Comparison of ENCODE assay signal across 8 cellular contexts in genomic region chr11:65781152-65781961, GRCh38. TPM values are rescaled to one million over a fixed set of nuclear protein-coding genes. Genes with fewer than 3 reads are reported as not detected.
DNase-seq lines count a peak whose midpoint lies in the region; ATAC-seq and TF ChIP-seq lines count a peak whose summit lies in the region.

No MANE protein-coding gene starts in this region.

- H3K27ac Mint-ChIP-seq in activated B cell treated with CpG ODN at 0.5 μM for 24 hours: no peak overlapping the region

- H3K9me3 ChIP-seq in BE2C: no peaks in the 10 kb centered on the region

- POLR2A ChIA-PET in activated B cell treated with CpG ODN at 0.5 μM for 24 hours (lab: Charles Lee): interaction anchor here (0.9 to 2.9 kb wide), 9 partner anchors 10 to 156 kb away, joined by 3 to 46 read pairs (median 8); partner anchors contain the start of genes CFL1, KAT5, MUS81 and SIPA1

- intact Hi-C loops in activated B cell treated with CpG ODN at 0.5 μM for 24 hours (cut with micrococcal nuclease) (loop anchor here (2.0 kb wide), 3 partner anchors 61 to 107 kb away; partner anchors contain the start of genes CFL1, FIBP and RNASEH2C), left cardiac atrium (cut with DNase I) (loop anchor here in 1 of 2 donors (5.0 kb wide), 1 partner anchor 36 kb away; no protein-coding TSS in a partner anchor), sciatic nerve (cut with DNase I) (no loop called here)

- H3K36me3 Mint-ChIP-seq in activated B cell treated with CpG ODN at 0.5 μM for 24 hours (ENCODE audit: low read depth): peaks cover 15% of the 10 kb centered on the region

- CTCF ChIA-PET in activated B cell treated with CpG ODN at 0.5 μM for 24 hours (lab: Charles Lee): interaction anchor here (1.1 to 4.9 kb wide), 13 partner anchors 7 to 210 kb away, joined by 3 to 62 read pairs (median 7); partner anchors contain the start of genes CCDC85B, KAT5 and SNX32

- no peaks in the 10 kb centered on the region for H3K4me1 ChIP-seq in BE2C

- H3K27me3 ChIP-seq in BE2C: peaks cover 26% of the 10 kb centered on the region

- peaks cover 17% of the 10 kb centered on the region for H3K4me1 Mint-ChIP-seq in activated B cell treated with CpG ODN at 0.5 μM for 24 hours

- DNase-seq in BE2C: peak; percentile 52
- DNase-seq in activated B cell treated with CpG ODN at 0.5 μM for 24 hours: no peak
- DNase-seq in left cardiac atrium: peak; percentile 47
- peak; percentile 72 for DNase-seq in sciatic nerve (ENCODE audit: low spot score)
- no peak for DNase-seq in NCI-H2081 treated with DMSO at 0.1 percent for 48 hours (lab: John Stamatoyannopoulos, UW)
- DNase-seq in DMS79 treated with DMSO at 0.1 percent for 48 hours (lab: John Stamatoyannopoulos, UW): no peak

- TF ChIP-seq CTCF in BE2C (IDR thresholded peaks at IDR 0.05; ENCODE audit: low read depth, low read length) (no peak), activated B cell treated with CpG ODN at 0.5 μM for 24 hours (IDR thresholded peaks at IDR 0.05) (no peak)

- peak; percentile 39 for ATAC-seq in GM18502 (IDR thresholded peaks at IDR 0.05; ENCODE audit: poor library complexity, unreplicated experiment)
- ATAC-seq in HG03095 (IDR thresholded peaks at IDR 0.05; ENCODE audit: unreplicated experiment): peak; percentile 19
- peak; percentile 58 for ATAC-seq in activated B cell treated with CpG ODN at 0.5 μM for 24 hours (ENCODE audit: low read depth)
- ATAC-seq in left cardiac atrium: peak; percentile 25 to 38
- peak; percentile 55 for ATAC-seq in sciatic nerve

- H3K9me3 Mint-ChIP-seq in activated B cell treated with CpG ODN at 0.5 μM for 24 hours: no peaks in the 10 kb centered on the region

- H3K27me3 Mint-ChIP-seq in activated B cell treated with CpG ODN at 0.5 μM for 24 hours: no peaks in the 10 kb centered on the region

- peak overlapping the region; percentile 78 for H3K4me3 Mint-ChIP-seq in activated B cell treated with CpG ODN at 0.5 μM for 24 hours

- peak overlapping the region; percentile 43 for H3K4me3 ChIP-seq in BE2C (ENCODE audit: low read depth, low read length)

- H3K36me3 ChIP-seq in BE2C: no peaks in the 10 kb centered on the region

RNA-seq across cellular contexts. Expression of gene AP5B1, which starts 0.6 kb away (rescaled TPM):
- polyA plus RNA-seq in BE2C (2012; ENCODE audit: insufficient read depth, insufficient read length, low read depth): 1.6 TPM
- total RNA-seq in activated B cell treated with CpG ODN at 0.5 μM for 24 hours: 17.4 and 20.9 TPM in 2 replicates
- total RNA-seq in left cardiac atrium: 10 to 100 TPM in 1 of 2 donors, 1 to 10 TPM in 1; 9.2 to 15.0 TPM
- total RNA-seq in sciatic nerve: 12.9 TPM

RNA-seq across cellular contexts. Expression of gene OVOL1, which starts 5.5 kb away (rescaled TPM):
- polyA plus RNA-seq in BE2C (2012; ENCODE audit: insufficient read depth, insufficient read length, low read depth): not detected
- total RNA-seq in activated B cell treated with CpG ODN at 0.5 μM for 24 hours (0.09 and 0.29 TPM in 2 replicates), left cardiac atrium (not detected), sciatic nerve (not detected)

RNA-seq across cellular contexts. Expression of gene SNX32, which starts 52.4 kb away (rescaled TPM):
- 10.3 TPM for polyA plus RNA-seq in BE2C (2012; ENCODE audit: insufficient read depth, insufficient read length, low read depth)
- total RNA-seq in activated B cell treated with CpG ODN at 0.5 μM for 24 hours: 0.37 and 1.0 TPM in 2 replicates
- total RNA-seq in left cardiac atrium: not detected
- total RNA-seq in sciatic nerve: 2.6 TPM

Comparison
In these comparisons a context has a peak if more than half of its experiments do, and no peak if none do; other contexts are left out.
1. DNase-seq: peak in BE2C (single experiment), left cardiac atrium (single experiment) and sciatic nerve (single experiment); none in activated B cell treated with CpG ODN at 0.5 μM for 24 hours (single experiment), NCI-H2081 treated with DMSO at 0.1 percent for 48 hours (single experiment) and DMS79 treated with DMSO at 0.1 percent for 48 hours (single experiment).
2. Peak in every context shown above with its lines, with median percentiles within 50 percentile points of each other: ATAC-seq.